Comparison of ENCODE assay signal across 8 cellular contexts in genomic region chr13:101624210-101624922, GRCh38.
DNase-seq lines count a peak whose midpoint lies in the region; ATAC-seq and TF ChIP-seq lines count a peak whose summit lies in the region.
"Had no signal": no experiment of that assay in that cellular context is flagged by ENCODE, and none has a peak within 500 bp of the region (broad histone marks: within the 10 kb centered on the region; RNA-seq: fewer than 3 reads in every experiment).

No MANE protein-coding gene starts in this region.

- H3K4me3 ChIP-seq in GM23248 (no peak overlapping the region), fibroblast of lung (replicated peaks in 1 of 4; ENCODE audit: control extremely low read depth in 1 of 4, insufficient read depth in 1 of 4, low read depth in 3 of 4, low read length in 4 of 4) (peak overlapping the region in 3 of 4 experiments; percentile 7 to 29 (median 18)), skeletal muscle satellite cell (ENCODE audit: low read length) (no peak overlapping the region)

- TF ChIP-seq CTCF in fibroblast of lung (conservative IDR thresholded peaks at IDR 0.05 in 1 of 2, IDR thresholded peaks at IDR 0.05 in 1 of 2; ENCODE audit: low read depth in 1 of 2, low read length in 2 of 2): no peak

- H3K27ac ChIP-seq in GM23248: 0 out of 2 replicates have a peak overlapping the region, but pooled peaks have one; percentile 7
- peak overlapping the region; percentile 52 for H3K27ac ChIP-seq in fibroblast of lung (ENCODE audit: insufficient read depth, low read length)
- H3K27ac ChIP-seq: RWPE1 had no signal

- H3K4me1 ChIP-seq in GM23248 (ENCODE audit: insufficient read depth): peaks cover 47% of the 10 kb centered on the region
- H3K4me1 ChIP-seq in fibroblast of lung (ENCODE audit: control insufficient read depth, extremely low read depth, insufficient read depth, low read length): peaks cover 4% of the 10 kb centered on the region
- H3K4me1 ChIP-seq in skeletal muscle satellite cell (ENCODE audit: control insufficient read depth, insufficient read depth, low read length): peaks cover 56% of the 10 kb centered on the region

- H3K79me2 ChIP-seq in GM23248 (ENCODE audit: insufficient read depth) (no peaks in the 10 kb centered on the region), fibroblast of lung (ENCODE audit: control insufficient read depth, insufficient read depth, low read length) (no peaks in the 10 kb centered on the region)

- in situ Hi-C loops in GM23248 (cut with MboI): no loop called here

- H3K27me3 ChIP-seq in GM23248 (replicated peaks; ENCODE audit: insufficient read depth) (no peaks in the 10 kb centered on the region), fibroblast of lung (ENCODE audit: control insufficient read depth, insufficient read depth, low read length) (no peaks in the 10 kb centered on the region), skeletal muscle satellite cell (ENCODE audit: control insufficient read depth, insufficient read depth, low read length) (no peaks in the 10 kb centered on the region)

- H3K9ac ChIP-seq in GM23248 (no peak overlapping the region), fibroblast of lung (ENCODE audit: insufficient read depth, low read length) (no peak overlapping the region), skeletal muscle satellite cell (ENCODE audit: low read depth, low read length) (peak overlapping the region; percentile 19)

- 71 to 77% methylated on average over 8 of the region's 8 CpGs for WGBS in GM23248 (ENCODE audit: low coverage in 1 of 2, low lambda C conversion rate in 2 of 2, missing lambda C conversion rate in 2 of 2), 2 experiments

- H3K4me2 ChIP-seq in GM23248 (ENCODE audit: unreplicated experiment): no peak overlapping the region
- H3K4me2 ChIP-seq in fibroblast of lung (ENCODE audit: extremely low read depth, insufficient read depth, low read length): peak overlapping the region; percentile 83
- peak overlapping the region; percentile 64 for H3K4me2 ChIP-seq in skeletal muscle satellite cell (ENCODE audit: low read length)

- H3K9me2 ChIP-seq in GM23248 (ENCODE audit: insufficient read depth): no peaks in the 10 kb centered on the region

- H3K9me3 ChIP-seq in GM23248 (ENCODE audit: low read depth): no peaks in the 10 kb centered on the region
- H3K9me3 ChIP-seq in fibroblast of lung (ENCODE audit: control insufficient read depth, insufficient read depth, low read depth, low read length): no peaks in the 10 kb centered on the region
- no peaks in the 10 kb centered on the region for H3K9me3 ChIP-seq in skeletal muscle satellite cell (replicated peaks; ENCODE audit: low read length)

- peaks cover 15% of the 10 kb centered on the region for H3F3A ChIP-seq in GM23248 (ENCODE audit: insufficient read depth)

- H3K36me3 ChIP-seq in GM23248 (ENCODE audit: low read depth) (peaks cover 3% of the 10 kb centered on the region; the same call in 1 of the 2 replicates), fibroblast of lung (ENCODE audit: control insufficient read depth, insufficient read depth, low read length) (no peaks in the 10 kb centered on the region), skeletal muscle satellite cell (ENCODE audit: insufficient read depth, low read length) (peaks cover 40% of the 10 kb centered on the region)

- DNase-seq in GM23248 (no peak), NCI-H748 treated with DMSO at 0.1 percent for 48 hours (lab: John Stamatoyannopoulos, UW) (peak; percentile 66), fibroblast of lung (ENCODE audit: low read depth in 2 of 2) (peak in 1 of 2 donors; percentile 51), NCI-H226 (no peak)

- ATAC-seq in GM21786 (IDR thresholded peaks at IDR 0.05; ENCODE audit: unreplicated experiment) (no peak), GM18873 (IDR thresholded peaks at IDR 0.05; ENCODE audit: low FRiP score, unreplicated experiment) (no peak)

- H2AFZ ChIP-seq in GM23248 (no peak overlapping the region), fibroblast of lung (ENCODE audit: low read length) (peak overlapping the region; percentile 82)

- no peaks in the 10 kb centered on the region for H4K20me1 ChIP-seq in GM23248 (ENCODE audit: insufficient read depth)
- no peaks in the 10 kb centered on the region for H4K20me1 ChIP-seq in fibroblast of lung (ENCODE audit: control insufficient read depth, extremely low read depth, insufficient read depth, low read length)

Comparison
In these comparisons a context has a peak if more than half of its experiments do, and no peak if none do; other contexts are left out.
1. H3K4me3 ChIP-seq: peak in fibroblast of lung (3 of 4); none in GM23248 (single experiment) and skeletal muscle satellite cell (single experiment).